Comparison of ENCODE assay signal across 34 cellular contexts in genomic region chr3:194543550-194543949, GRCh38.
"Had no signal": no experiment of that assay in that cellular context is flagged by ENCODE, and none has a peak within 500 bp of the region (broad histone marks: within the 10 kb centered on the region; RNA-seq: fewer than 3 reads in every experiment).

No MANE protein-coding gene starts in this region.

- H3K36me3 ChIP-seq: MG63 had no signal

- H3K27me3 ChIP-seq: MG63 had no signal

- H3K4me3 ChIP-seq: MG63 had no signal

- DNase-seq: Karpas-422, Kasumi-1, MG63, MM.1S, MV-4-11, NCI-H1048, NCI-H1092, NCI-H1092 treated with DMSO at 0.1 percent for 48 hours, NCI-H1105, NCI-H1105 treated with DMSO at 0.1 percent for 48 hours, NCI-H1417, NCI-H1417 treated with DMSO at 0.1 percent for 48 hours, NCI-H1436, NCI-H1436 treated with DMSO at 0.1 percent for 48 hours, NCI-H146, NCI-H1694, NCI-H1694 treated with DMSO at 0.1 percent for 48 hours, NCI-H187, NCI-H187 treated with DMSO at 0.1 percent for 48 hours, NCI-H1930, NCI-H2029, NCI-H2029 treated with DMSO at 0.1 percent for 48 hours, NCI-H2081, NCI-H2081 treated with DMSO at 0.1 percent for 48 hours, NCI-H2107, NCI-H2171, NCI-H2171 treated with DMSO at 0.1 percent for 48 hours, NCI-H2227 treated with DMSO at 0.1 percent for 48 hours, NCI-H226, NCI-H345, NCI-H446, NCI-H446 treated with DMSO at 0.1 percent for 48 hours, NCI-H510A, NCI-H510A treated with DMSO at 0.1 percent for 48 hours had no signal
